ENCODE assay signal across 1 cellular context in the genomic region with DNA sequence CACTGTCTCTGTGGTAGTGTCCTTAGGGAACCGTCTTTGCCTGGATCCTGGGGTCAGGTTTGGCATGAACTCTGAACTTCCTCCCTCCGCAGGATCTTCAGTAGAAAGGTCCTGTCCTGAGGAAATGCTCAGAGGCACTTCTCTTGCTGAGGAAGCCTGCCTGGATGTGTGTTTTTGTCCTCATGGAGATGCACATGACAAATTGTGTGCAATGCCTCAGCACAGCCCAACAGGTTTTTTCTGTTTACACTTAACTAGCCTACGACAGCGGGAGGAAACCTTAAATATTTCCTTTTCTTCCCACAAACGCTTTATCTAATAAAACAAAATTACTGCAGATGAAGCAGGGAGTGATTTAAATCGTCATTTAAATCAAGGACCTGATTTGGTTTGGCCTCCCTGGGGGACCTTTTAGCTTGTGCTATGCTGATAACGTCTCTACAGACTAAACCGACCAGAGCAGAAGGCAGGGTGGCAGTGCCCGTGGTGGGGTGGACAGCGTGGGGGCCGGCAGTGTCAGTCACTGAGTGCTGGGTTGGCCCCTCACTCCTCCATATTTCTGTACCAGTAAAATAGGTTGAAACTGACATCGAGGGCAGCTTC.
TF ChIP-seq lines count a peak whose summit lies in the region.

No MANE protein-coding gene starts in this region.

TF ChIP-seq in HepG2, 621 proteins besides CTCF, POLR2A, EP300 and RAD21 (continued from another document):
- TF ChIP-seq, protein P1, sequence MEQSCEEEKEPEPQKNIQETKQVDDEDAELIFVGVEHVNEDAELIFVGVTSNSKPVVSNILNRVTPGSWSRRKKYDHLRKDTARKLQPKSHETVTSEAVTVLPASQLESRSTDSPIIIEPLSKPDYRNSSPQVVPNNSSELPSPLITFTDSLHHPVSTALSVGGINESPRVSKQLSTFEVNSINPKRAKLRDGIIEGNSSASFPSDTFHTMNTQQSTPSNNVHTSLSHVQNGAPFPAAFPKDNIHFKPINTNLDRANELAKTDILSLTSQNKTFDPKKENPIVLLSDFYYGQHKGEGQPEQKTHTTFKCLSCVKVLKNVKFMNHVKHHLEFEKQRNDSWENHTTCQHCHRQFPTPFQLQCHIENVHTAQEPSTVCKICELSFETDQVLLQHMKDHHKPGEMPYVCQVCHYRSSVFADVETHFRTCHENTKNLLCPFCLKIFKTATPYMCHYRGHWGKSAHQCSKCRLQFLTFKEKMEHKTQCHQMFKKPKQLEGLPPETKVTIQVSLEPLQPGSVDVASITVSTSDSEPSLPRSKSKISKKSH (CRISPR knock-in tag; IDR thresholded peaks at IDR 0.05; ENCODE audit: borderline replicate concordance) = no peak
- TF ChIP-seq, protein P2, sequence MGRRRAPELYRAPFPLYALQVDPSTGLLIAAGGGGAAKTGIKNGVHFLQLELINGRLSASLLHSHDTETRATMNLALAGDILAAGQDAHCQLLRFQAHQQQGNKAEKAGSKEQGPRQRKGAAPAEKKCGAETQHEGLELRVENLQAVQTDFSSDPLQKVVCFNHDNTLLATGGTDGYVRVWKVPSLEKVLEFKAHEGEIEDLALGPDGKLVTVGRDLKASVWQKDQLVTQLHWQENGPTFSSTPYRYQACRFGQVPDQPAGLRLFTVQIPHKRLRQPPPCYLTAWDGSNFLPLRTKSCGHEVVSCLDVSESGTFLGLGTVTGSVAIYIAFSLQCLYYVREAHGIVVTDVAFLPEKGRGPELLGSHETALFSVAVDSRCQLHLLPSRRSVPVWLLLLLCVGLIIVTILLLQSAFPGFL (CRISPR knock-in tag; IDR thresholded peaks at IDR 0.05) = no peak
- TF ChIP-seq ZNF615 (CRISPR knock-in tag; IDR thresholded peaks at IDR 0.05; ENCODE audit: borderline replicate concordance) (no peak), GABPB1 (CRISPR knock-in tag; IDR thresholded peaks at IDR 0.05) (no peak), ARNT2 (CRISPR knock-in tag; IDR thresholded peaks at IDR 0.05; ENCODE audit: low read depth) (no peak), ZNF616 (CRISPR knock-in tag; IDR thresholded peaks at IDR 0.05; ENCODE audit: low read depth) (no peak), ERF (CRISPR knock-in tag; IDR thresholded peaks at IDR 0.05) (no peak), ZNF605 (CRISPR knock-in tag; IDR thresholded peaks at IDR 0.05) (no peak), ZBTB8A (CRISPR knock-in tag; IDR thresholded peaks at IDR 0.05; ENCODE audit: borderline replicate concordance, low read depth) (no peak), TAF1 (CRISPR knock-in tag; IDR thresholded peaks at IDR 0.05) (no peak), PCBP1 (IDR thresholded peaks at IDR 0.05; ENCODE audit: borderline replicate concordance, low read depth, low read length) (no peak), ZNF431 (CRISPR knock-in tag; IDR thresholded peaks at IDR 0.05; ENCODE audit: borderline replicate concordance, low read depth) (no peak)
- TF ChIP-seq, protein P3, sequence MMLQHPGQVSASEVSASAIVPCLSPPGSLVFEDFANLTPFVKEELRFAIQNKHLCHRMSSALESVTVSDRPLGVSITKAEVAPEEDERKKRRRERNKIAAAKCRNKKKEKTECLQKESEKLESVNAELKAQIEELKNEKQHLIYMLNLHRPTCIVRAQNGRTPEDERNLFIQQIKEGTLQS (CRISPR knock-in tag; IDR thresholded peaks at IDR 0.05) = no peak
